In the genomic region with DNA sequence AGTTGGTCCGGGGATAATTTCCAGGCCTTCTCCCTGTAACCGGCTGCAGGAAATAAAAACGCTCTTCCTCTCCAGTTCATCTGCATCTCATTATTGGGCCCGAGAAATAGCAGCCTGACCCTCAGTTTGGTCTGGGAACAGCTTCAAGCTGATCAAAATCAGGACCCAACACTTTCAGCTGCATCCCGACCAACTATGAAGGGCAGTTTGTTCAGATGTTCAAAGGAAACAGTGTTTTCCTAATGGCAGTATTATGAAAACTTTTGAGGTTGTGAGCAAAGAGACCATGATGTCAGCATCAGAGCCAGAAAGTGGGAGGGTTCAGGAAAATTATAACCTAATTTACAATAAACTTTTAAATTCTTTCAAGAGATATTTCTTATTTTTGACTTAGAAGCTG, we compare ENCODE assay signal across 2 cellular contexts.
TF ChIP-seq lines count a peak whose summit lies in the region.

No MANE protein-coding gene starts in this region.

TF ChIP-seq in IMR-90, 13 proteins besides CTCF, POLR2A, EP300 and RAD21:
- TF ChIP-seq MAFK (IDR thresholded peaks at IDR 0.05; ENCODE audit: low read depth, low read length) (no peak), MXI1 (IDR thresholded peaks at IDR 0.05; ENCODE audit: borderline replicate concordance, low read depth, low read length) (no peak)

TF ChIP-seq in endothelial cell of umbilical vein, 7 proteins besides CTCF, POLR2A, EP300 and RAD21:
- TF ChIP-seq POLR2AphosphoS5 (IDR thresholded peaks at IDR 0.05; ENCODE audit: insufficient read depth, low read depth, low read length) (no peak), JUN (IDR thresholded peaks at IDR 0.05; ENCODE audit: borderline replicate concordance, insufficient read depth, insufficient read length, low read depth) (no peak), FOS (IDR thresholded peaks at IDR 0.05; ENCODE audit: borderline replicate concordance, insufficient read depth, low read length) (no peak)
- TF ChIP-seq, protein P1, sequence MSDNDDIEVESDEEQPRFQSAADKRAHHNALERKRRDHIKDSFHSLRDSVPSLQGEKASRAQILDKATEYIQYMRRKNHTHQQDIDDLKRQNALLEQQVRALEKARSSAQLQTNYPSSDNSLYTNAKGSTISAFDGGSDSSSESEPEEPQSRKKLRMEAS (IDR thresholded peaks at IDR 0.05; ENCODE audit: insufficient read depth, insufficient read length): no peak
